Comparison of ENCODE assay signal across 15 cellular contexts in the genomic region with DNA sequence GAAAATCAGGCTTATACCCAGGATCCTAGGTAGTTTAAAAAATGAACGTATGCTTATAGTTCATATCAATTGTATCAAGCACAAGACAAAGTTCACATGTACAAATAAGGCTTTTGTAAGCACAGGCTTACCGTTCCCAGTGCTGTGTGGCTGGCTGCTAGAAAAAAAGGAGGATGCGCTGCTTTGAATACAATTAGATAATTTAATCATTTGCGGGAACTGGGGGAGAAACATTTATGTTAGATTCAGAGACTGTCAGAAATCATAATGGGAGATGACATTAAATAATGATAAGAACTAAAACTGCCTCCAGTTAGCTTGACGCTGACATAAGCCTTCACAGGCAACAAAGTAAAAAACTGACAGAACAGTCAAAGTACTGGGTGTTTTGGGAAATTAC.
DNase-seq lines count a peak whose midpoint lies in the region; ATAC-seq and TF ChIP-seq lines count a peak whose summit lies in the region.
"Had no signal": no experiment of that assay in that cellular context is flagged by ENCODE, and none has a peak within 500 bp of the region (broad histone marks: within the 10 kb centered on the region; RNA-seq: fewer than 3 reads in every experiment).

No MANE protein-coding gene starts in this region.

- H3K36me3 ChIP-seq in BE2C = peaks cover 8% of the 10 kb centered on the region
- H3K36me3 ChIP-seq in right atrium auricular region = no peaks in the 10 kb centered on the region
- H3K36me3 ChIP-seq: breast epithelium had no signal

- H3K27me3 ChIP-seq in BE2C (no peaks in the 10 kb centered on the region), HL-60 (ENCODE audit: insufficient read depth, poor library complexity, severe bottlenecking) (no peaks in the 10 kb centered on the region), right atrium auricular region (no peaks in the 10 kb centered on the region)
- H3K27me3 ChIP-seq: breast epithelium had no signal

- H3K4me1 ChIP-seq in BE2C (peaks cover 13% of the 10 kb centered on the region), right atrium auricular region (peaks cover 0 to 9% of the 10 kb centered on the region in 2 donors)
- H3K4me1 ChIP-seq: breast epithelium, parathyroid adenoma had no signal

- 0 out of 2 replicates have a peak overlapping the region, but pooled peaks have one; percentile 6 for H3K27ac ChIP-seq in HL-60 (replicated peaks)
- H3K27ac ChIP-seq in cingulate gyrus (ENCODE audit: low read depth, low read length) = peak overlapping the region; percentile 32
- H3K27ac ChIP-seq in right atrium auricular region = no peak overlapping the region
- H3K27ac ChIP-seq: breast epithelium, parathyroid adenoma had no signal

- TF ChIP-seq CTCF in BE2C (IDR thresholded peaks at IDR 0.05; ENCODE audit: low read depth, low read length) (no peak), HL-60 (IDR thresholded peaks at IDR 0.05; ENCODE audit: insufficient read depth, low read length) (no peak), omental fat pad (IDR thresholded peaks at IDR 0.05) (no peak), right atrium auricular region (IDR thresholded peaks at IDR 0.05) (no peak)

- H3K4me3 ChIP-seq in BE2C (ENCODE audit: low read depth, low read length) (0 out of 2 replicates have a peak overlapping the region, but pooled peaks have one; percentile 1), HL-60 (replicated peaks; ENCODE audit: insufficient read depth, low read length) (no peak overlapping the region), right atrium auricular region (no peak overlapping the region)
- H3K4me3 ChIP-seq: breast epithelium, smooth muscle cell had no signal

- DNase-seq in BE2C (peak; percentile 62), HL-60 (ENCODE audit: low read depth in 1 of 2, low spot score in 1 of 2) (no peak), omental fat pad (ENCODE audit: low spot score) (no peak), right atrium auricular region (ENCODE audit: low spot score) (no peak), G401 (ENCODE audit: low spot score) (no peak), T1000 (lab: John Stamatoyannopoulos, UW) (no peak)
- DNase-seq: AML-193; effector memory CD4-positive, alpha-beta T cell; NCI-H345; stimulated activated naive CD4-positive, alpha-beta T cell had no signal

- in situ Hi-C loops in G401 (cut with HindIII; ENCODE audit: low sequenced_read_pairs) = no loop called here

- H3K9me3 ChIP-seq in BE2C (no peaks in the 10 kb centered on the region), right atrium auricular region (no peaks in the 10 kb centered on the region)
- H3K9me3 ChIP-seq: breast epithelium had no signal

- ATAC-seq in omental fat pad (ENCODE audit: low FRiP score) = peak; percentile 42
- no peak for ATAC-seq in GM21367 (IDR thresholded peaks at IDR 0.05; ENCODE audit: unreplicated experiment)

Comparison
In these comparisons a context has a peak if more than half of its experiments do, and no peak if none do; other contexts are left out.
1. H3K27ac ChIP-seq: peak in HL-60 (single experiment) and cingulate gyrus (single experiment); none in right atrium auricular region (0 of 2).